2 cellular contexts compared by ENCODE assay signal in genomic region chr6:5132741-5133140, GRCh38.
TF ChIP-seq lines count a peak whose summit lies in the region.

No MANE protein-coding gene starts in this region.

TF ChIP-seq in GM12878, 131 proteins besides CTCF, POLR2A, EP300 and RAD21 (continued from another document and continues in another):
- TF ChIP-seq ZNF687 (IDR thresholded peaks at IDR 0.05) (no peak), USF2 (IDR thresholded peaks at IDR 0.05; ENCODE audit: borderline replicate concordance, low read depth, low read length) (no peak), BCL3 (IDR thresholded peaks at IDR 0.05; ENCODE audit: borderline replicate concordance, insufficient read depth, low read depth, low read length, poor library complexity, severe bottlenecking) (no peak), MXI1 (IDR thresholded peaks at IDR 0.05; ENCODE audit: low read depth, low read length) (no peak), BCLAF1 (IDR thresholded peaks at IDR 0.05) (no peak), USF1 (IDR thresholded peaks at IDR 0.05; ENCODE audit: borderline replicate concordance, extremely low read length, insufficient read depth, low read depth, low read length) (no peak), SREBF1 (IDR thresholded peaks at IDR 0.05; ENCODE audit: low read length) (no peak), ASH2L (IDR thresholded peaks at IDR 0.05; ENCODE audit: borderline replicate concordance, low read depth) (no peak), BMI1 (IDR thresholded peaks at IDR 0.05; ENCODE audit: borderline replicate concordance) (no peak), JUND (IDR thresholded peaks at IDR 0.05; ENCODE audit: low read depth, low read length) (no peak), MTA2 (IDR thresholded peaks at IDR 0.05; ENCODE audit: low read depth) (no peak), RFX5 (IDR thresholded peaks at IDR 0.05; ENCODE audit: low read depth, low read length) (no peak), IRF4 (IDR thresholded peaks at IDR 0.05; ENCODE audit: low read depth, low read length) (no peak), NRF1 (conservative IDR thresholded peaks at IDR 0.05; ENCODE audit: low read depth, low read length) (no peak), HSF1 (IDR thresholded peaks at IDR 0.05; ENCODE audit: low read depth, low read length) (no peak)

TF ChIP-seq in liver, 16 proteins besides CTCF, POLR2A, EP300 and RAD21 (continued from another document):
- TF ChIP-seq REST (IDR thresholded peaks at IDR 0.05), result peak; percentile 24
- TF ChIP-seq ATF3 (IDR thresholded peaks at IDR 0.05), result no peak
- peak; percentile 55 for TF ChIP-seq SP1 (IDR thresholded peaks at IDR 0.05)
- TF ChIP-seq MAX (IDR thresholded peaks at IDR 0.05), result no peak
- TF ChIP-seq NR2F2 (IDR thresholded peaks at IDR 0.05), result peak; percentile 47
- no peak for TF ChIP-seq FOXA1 (IDR thresholded peaks at IDR 0.05)
TF ChIP-seq in liver: peak in this region for 3.
